12 cellular contexts compared by ENCODE assay signal in genomic region chr5:140214831-140215230, GRCh38. TPM values are rescaled to one million over a fixed set of nuclear protein-coding genes. Genes with fewer than 3 reads are reported as not detected.
A peak's percentile ranks its signal among the peaks of the same experiment; 100 is the strongest.
DNase-seq lines count a peak whose midpoint lies in the region; ATAC-seq and TF ChIP-seq lines count a peak whose summit lies in the region.
"Had no signal": no experiment of that assay in that cellular context is flagged by ENCODE, and none has a peak within 500 bp of the region (broad histone marks: within the 10 kb centered on the region; RNA-seq: fewer than 3 reads in every experiment).

No MANE protein-coding gene starts in this region.

- no peaks in the 10 kb centered on the region for H3K36me3 Mint-ChIP-seq in mesothelial cell of epicardium
- no peaks in the 10 kb centered on the region for H3K36me3 Mint-ChIP-seq in endodermal cell (ENCODE audit: low read depth)
- H3K36me3 Mint-ChIP-seq: IgD-negative memory B cell, naive B cell had no signal

- H3K27ac Mint-ChIP-seq in mesothelial cell of epicardium (no peak overlapping the region), endodermal cell (no peak overlapping the region)
- H3K27ac Mint-ChIP-seq: activated T-helper 1 cell treated with anti-CD3 and anti-CD28 coated beads, Interleukin-12 subunit alpha, Interleukin-12 subunit beta, Interleukin-2, Interleukin-4 antibody, amounts not matched to agents 30 ng/mL and 10 ng/mL and 1 ng/mL, durations not matched to agents 14 hours and 24 hours and 36 hours; IgD-negative memory B cell; naive B cell had no signal

- H3K9ac ChIP-seq in endodermal cell (ENCODE audit: extremely low read depth, low read length, poor library complexity, severe bottlenecking), result no peak overlapping the region

- TF ChIP-seq POLR2A in prostate gland (IDR thresholded peaks at IDR 0.05), result no peak

- H3K4me3 Mint-ChIP-seq in mesothelial cell of epicardium (no peak overlapping the region), endodermal cell (no peak overlapping the region)
- H3K4me3 Mint-ChIP-seq: activated T-helper 1 cell treated with anti-CD3 and anti-CD28 coated beads, Interleukin-12 subunit alpha, Interleukin-12 subunit beta, Interleukin-2, Interleukin-4 antibody, amounts not matched to agents 30 ng/mL and 10 ng/mL and 1 ng/mL, durations not matched to agents 14 hours and 24 hours and 36 hours; IgD-negative memory B cell; naive B cell had no signal

- H3K79me2 ChIP-seq in PC-9 (ENCODE audit: low read depth), result no peaks in the 10 kb centered on the region

- H3K27me3 ChIP-seq in PC-9 (ENCODE audit: insufficient read depth, low read depth), result no peaks in the 10 kb centered on the region
- no peaks in the 10 kb centered on the region for H3K27me3 ChIP-seq in prostate gland (replicated peaks; ENCODE audit: insufficient read depth)
- no peaks in the 10 kb centered on the region for H3K27me3 ChIP-seq in endodermal cell (ENCODE audit: control insufficient read depth, insufficient read depth, low read length, poor library complexity, severe bottlenecking)

- TF ChIP-seq CTCF in PC-9 (conservative IDR thresholded peaks at IDR 0.05), result no peak
- no peak for TF ChIP-seq CTCF in fibroblast of mammary gland (conservative IDR thresholded peaks at IDR 0.05; ENCODE audit: control insufficient read depth, insufficient read depth, low read depth, low read length)
- no peak for TF ChIP-seq CTCF in prostate gland (IDR thresholded peaks at IDR 0.05)
- TF ChIP-seq CTCF in mesothelial cell of epicardium (IDR thresholded peaks at IDR 0.05; ENCODE audit: unreplicated experiment), result no peak
- TF ChIP-seq CTCF in endodermal cell (conservative IDR thresholded peaks at IDR 0.05), result no peak

- H2AFZ ChIP-seq in PC-9, result no peak overlapping the region

- peak; percentile 45 for DNase-seq in AG08395 (ENCODE audit: low spot score)
- peak; percentile 69 to 73 for DNase-seq in PC-9
- DNase-seq in fibroblast of mammary gland (ENCODE audit: low read depth), result peak; percentile 78
- no peak for DNase-seq in prostate gland (ENCODE audit: low spot score)
- no peak for DNase-seq in mesothelial cell of epicardium (ENCODE audit: low spot score in 2 of 2, unreplicated experiment in 2 of 2)
- no peak for DNase-seq in endodermal cell
- DNase-seq: DMS153, naive B cell had no signal

- intact Hi-C loops in PC-9 (cut with micrococcal nuclease; ENCODE audit: unreplicated experiment), result loop anchor here (2.0 kb wide), 1 partner anchor 38 kb away; no protein-coding TSS in a partner anchor
- intact Hi-C loops in prostate gland (cut with DNase I), result no loop called here

- no peak overlapping the region for H3K27ac ChIP-seq in PC-9
- no peak overlapping the region for H3K27ac ChIP-seq in prostate gland
- no peak overlapping the region for H3K27ac ChIP-seq in endodermal cell (ENCODE audit: low read depth, low read length)

- H3K9me3 Mint-ChIP-seq in mesothelial cell of epicardium, result no peaks in the 10 kb centered on the region
- no peaks in the 10 kb centered on the region for H3K9me3 Mint-ChIP-seq in endodermal cell
- H3K9me3 Mint-ChIP-seq: activated T-helper 1 cell treated with anti-CD3 and anti-CD28 coated beads, Interleukin-12 subunit alpha, Interleukin-12 subunit beta, Interleukin-2, Interleukin-4 antibody, amounts not matched to agents 30 ng/mL and 10 ng/mL and 1 ng/mL, durations not matched to agents 14 hours and 24 hours and 36 hours; IgD-negative memory B cell; naive B cell had no signal

- H3K27me3 Mint-ChIP-seq in mesothelial cell of epicardium (ENCODE audit: low read depth) (no peaks in the 10 kb centered on the region), endodermal cell (ENCODE audit: insufficient read depth) (no peaks in the 10 kb centered on the region)
- H3K27me3 Mint-ChIP-seq: IgD-negative memory B cell, naive B cell had no signal

- H3K4me1 Mint-ChIP-seq in mesothelial cell of epicardium, result no peaks in the 10 kb centered on the region
- peaks cover 22% of the 10 kb centered on the region for H3K4me1 Mint-ChIP-seq in endodermal cell
- H3K4me1 Mint-ChIP-seq: IgD-negative memory B cell had no signal

- H3K36me3 ChIP-seq in PC-9 (ENCODE audit: low read depth), result no peaks in the 10 kb centered on the region
- H3K36me3 ChIP-seq in prostate gland, result no peaks in the 10 kb centered on the region
- no peaks in the 10 kb centered on the region for H3K36me3 ChIP-seq in endodermal cell (ENCODE audit: control insufficient read depth, insufficient read depth, low read length)

- 82% methylated on average over 4 of the region's 4 CpGs for WGBS in prostate gland
- 90 to 95% methylated on average over 2 to 4 of the region's 4 CpGs for WGBS in endodermal cell (ENCODE audit: insufficient coverage in 1 of 2, insufficient read length in 1 of 2), 2 experiments

- POLR2A ChIA-PET in PC-9 (lab: Charles Lee; ENCODE audit: unreplicated experiment), result no interaction called here

- H3K9me3 ChIP-seq in PC-9 (ENCODE audit: insufficient read depth, low read depth), result no peaks in the 10 kb centered on the region
- H3K9me3 ChIP-seq in prostate gland, result no peaks in the 10 kb centered on the region
- no peaks in the 10 kb centered on the region for H3K9me3 ChIP-seq in endodermal cell (ENCODE audit: control insufficient read depth, low read length)

- ATAC-seq in GM19463 (IDR thresholded peaks at IDR 0.05; ENCODE audit: unreplicated experiment), result peak; percentile 51
- ATAC-seq in GM19395 (IDR thresholded peaks at IDR 0.05; ENCODE audit: unreplicated experiment), result no peak

- CTCF ChIA-PET in PC-9 (lab: Charles Lee), result interaction anchor here (0.5 to 1.0 kb wide), 3 partner anchors 25 to 1377 kb away, joined by 3 to 4 read pairs (median 3); no protein-coding TSS in a partner anchor

- peaks cover 8% of the 10 kb centered on the region; the same call in 1 of the 2 replicates for H3F3A ChIP-seq in PC-9 (ENCODE audit: insufficient read depth, low read depth)

- no peak overlapping the region for H3K4me3 ChIP-seq in PC-9
- no peak overlapping the region for H3K4me3 ChIP-seq in fibroblast of mammary gland (ENCODE audit: control insufficient read depth, low read depth, low read length)
- H3K4me3 ChIP-seq in prostate gland, result no peak overlapping the region
- no peak overlapping the region for H3K4me3 ChIP-seq in endodermal cell (ENCODE audit: low read length)

- BruUV-seq in PC-9 (replicated peaks; lab: Mats Ljungman, UMichigan), result no TSS peak

- H3K4me2 ChIP-seq in PC-9, result no peak overlapping the region

- peaks cover 20% of the 10 kb centered on the region for H3K4me1 ChIP-seq in PC-9 (replicated peaks; ENCODE audit: insufficient read depth)
- H3K4me1 ChIP-seq in prostate gland (replicated peaks), result no peaks in the 10 kb centered on the region
- peaks cover 10% of the 10 kb centered on the region for H3K4me1 ChIP-seq in endodermal cell (ENCODE audit: control insufficient read depth, insufficient read depth, low read length)

- no peaks in the 10 kb centered on the region for H3K9me2 ChIP-seq in PC-9 (ENCODE audit: insufficient read depth)

- peaks cover 7% of the 10 kb centered on the region; the same call in 1 of the 2 replicates for H4K20me1 ChIP-seq in PC-9 (ENCODE audit: insufficient read depth)

RNA-seq across cellular contexts. Expression of gene CYSTM1, which starts 39.8 kb away (rescaled TPM):
- 27.2 and 29.8 TPM in 2 replicates for total RNA-seq in PC-9 (2021)
- 10 to 100 TPM; 37.0 to 51.7 TPM for total RNA-seq in prostate gland
- 10.0 to 12.1 TPM (median 11.4 TPM) in 3 replicates for total RNA-seq in mesothelial cell of epicardium
- total RNA-seq in endodermal cell, result 10 to 100 TPM; 30.7 to 38.1 TPM
- 19.4 TPM for polyA plus RNA-seq in endodermal cell (2013, experiment 1 of 2)
- 22.2 TPM for polyA plus RNA-seq in endodermal cell (2013, experiment 2 of 2)

Comparison
In these comparisons a context has a peak if more than half of its experiments do, and no peak if none do; other contexts are left out.
1. DNase-seq: peak in AG08395 (single experiment), PC-9 (2 of 2) and fibroblast of mammary gland (single experiment); none in prostate gland (single experiment), mesothelial cell of epicardium (0 of 2) and endodermal cell (single experiment).